ENCODE assay signal across 8 cellular contexts in genomic region chr2:154697422-154698237, GRCh38. TPM values are rescaled to one million over a fixed set of nuclear protein-coding genes. Genes with fewer than 3 reads are reported as not detected.
DNase-seq lines count a peak whose midpoint lies in the region; ATAC-seq and TF ChIP-seq lines count a peak whose summit lies in the region.

No MANE protein-coding gene starts in this region.

- peaks cover 0 to 26% of the 10 kb centered on the region in 2 donors for H3K4me1 ChIP-seq in right atrium auricular region

- peaks cover 0 to 5% of the 10 kb centered on the region in 2 donors for H3K27me3 ChIP-seq in right atrium auricular region

- H3K9ac ChIP-seq in SK-N-MC (ENCODE audit: insufficient read length), result no peak overlapping the region

- TF ChIP-seq CTCF in GM13976 (IDR thresholded peaks at IDR 0.05; ENCODE audit: borderline replicate concordance, control extremely low read depth, extremely low read depth, insufficient read depth, missing control alignments) (no peak), right atrium auricular region (IDR thresholded peaks at IDR 0.05) (peak in 1 of 2 donors; percentile 9)

- H3K36me3 ChIP-seq in SK-N-MC (ENCODE audit: insufficient read depth, low read length) (no peaks in the 10 kb centered on the region), right atrium auricular region (no peaks in the 10 kb centered on the region)

- H3K9me3 Mint-ChIP-seq in activated CD4-positive, alpha-beta T cell treated with anti-CD3 and anti-CD28 coated beads for 36 hours (ENCODE audit: low read depth), result no peaks in the 10 kb centered on the region

- H3K9me3 ChIP-seq in SK-N-MC (ENCODE audit: low read depth, low read length) (no peaks in the 10 kb centered on the region), right atrium auricular region (no peaks in the 10 kb centered on the region)

- no peak for ATAC-seq in activated CD4-positive, alpha-beta T cell treated with anti-CD3 and anti-CD28 coated beads for 36 hours

- H3K27me3 Mint-ChIP-seq in activated CD4-positive, alpha-beta T cell treated with anti-CD3 and anti-CD28 coated beads for 36 hours, result peaks cover 39% of the 10 kb centered on the region

- CTCF ChIA-PET in activated CD4-positive, alpha-beta T cell treated with anti-CD3 and anti-CD28 coated beads for 36 hours (lab: Charles Lee), result no interaction called here

- in situ Hi-C loops in GM13976 (cut with MboI; ENCODE audit: low sequenced_read_pairs, unreplicated experiment), result no loop called here

- H3K27ac Mint-ChIP-seq in activated CD4-positive, alpha-beta T cell treated with anti-CD3 and anti-CD28 coated beads for 36 hours, result no peak overlapping the region

- POLR2A ChIA-PET in activated CD4-positive, alpha-beta T cell treated with anti-CD3 and anti-CD28 coated beads for 36 hours (lab: Charles Lee), result no interaction called here

- H3K27ac ChIP-seq in SK-N-MC (no peak overlapping the region), right atrium auricular region (peak overlapping the region; percentile 78 to 97)

- H3K4me3 ChIP-seq in SK-N-MC (peak overlapping the region; percentile 32; the same call in 1 of the 2 replicates), right atrium auricular region (peak overlapping the region; percentile 58 to 60)

- DNase-seq in GM13976 (ENCODE audit: low spot score) (peak; percentile 17), SK-N-MC (ENCODE audit: low read depth, low spot score) (no peak), right atrium auricular region (ENCODE audit: low spot score) (no peak), renal cortical epithelial cell (ENCODE audit: low read depth) (peak; percentile 18), NOMO-1 treated with DMSO at 0.1 percent for 48 hours (lab: John Stamatoyannopoulos, UW; ENCODE audit: unreplicated experiment) (no peak), RPMI8226 (no peak), DMS153 treated with DMSO at 0.1 percent for 48 hours (lab: John Stamatoyannopoulos, UW; ENCODE audit: unreplicated experiment) (no peak)
- no peak for DNase-seq in activated CD4-positive, alpha-beta T cell treated with anti-CD3 and anti-CD28 coated beads for 36 hours

- peaks cover 4% of the 10 kb centered on the region for H3K4me1 Mint-ChIP-seq in activated CD4-positive, alpha-beta T cell treated with anti-CD3 and anti-CD28 coated beads for 36 hours

- no peaks in the 10 kb centered on the region for H3K36me3 Mint-ChIP-seq in activated CD4-positive, alpha-beta T cell treated with anti-CD3 and anti-CD28 coated beads for 36 hours (ENCODE audit: low read depth)

- intact Hi-C loops in activated CD4-positive, alpha-beta T cell treated with anti-CD3 and anti-CD28 coated beads for 36 hours (cut with DNase I, micrococcal nuclease), result no loop called here

- H3K4me3 Mint-ChIP-seq in activated CD4-positive, alpha-beta T cell treated with anti-CD3 and anti-CD28 coated beads for 36 hours, result no peak overlapping the region

RNA-seq across cellular contexts. Expression of gene KCNJ3, which starts 0.9 kb away (rescaled TPM):
- total RNA-seq in right atrium auricular region (10 to 100 TPM; 46.5 to 73.3 TPM), renal cortical epithelial cell (0.10 and 0.17 TPM in 2 replicates)
- not detected for total RNA-seq in activated CD4-positive, alpha-beta T cell treated with anti-CD3 and anti-CD28 coated beads for 36 hours

Comparison
In these comparisons a context has a peak if more than half of its experiments do, and no peak if none do; other contexts are left out.
1. DNase-seq: peak in GM13976 (single experiment) and renal cortical epithelial cell (single experiment); none in SK-N-MC (single experiment), right atrium auricular region (single experiment), NOMO-1 treated with DMSO at 0.1 percent for 48 hours (single experiment), RPMI8226 (single experiment), DMS153 treated with DMSO at 0.1 percent for 48 hours (single experiment) and activated CD4-positive, alpha-beta T cell treated with anti-CD3 and anti-CD28 coated beads for 36 hours (single experiment).
2. RNA of gene KCNJ3, which starts 0.9 kb away (total RNA-seq): 46.5 to 73.3 TPM in right atrium auricular region; 0.10 to 0.17 TPM in renal cortical epithelial cell and not detected in activated CD4-positive, alpha-beta T cell treated with anti-CD3 and anti-CD28 coated beads for 36 hours; every median in the first group is over 10 times any median in the second.